ENCODE assay signal across 26 cellular contexts in the genomic region with DNA sequence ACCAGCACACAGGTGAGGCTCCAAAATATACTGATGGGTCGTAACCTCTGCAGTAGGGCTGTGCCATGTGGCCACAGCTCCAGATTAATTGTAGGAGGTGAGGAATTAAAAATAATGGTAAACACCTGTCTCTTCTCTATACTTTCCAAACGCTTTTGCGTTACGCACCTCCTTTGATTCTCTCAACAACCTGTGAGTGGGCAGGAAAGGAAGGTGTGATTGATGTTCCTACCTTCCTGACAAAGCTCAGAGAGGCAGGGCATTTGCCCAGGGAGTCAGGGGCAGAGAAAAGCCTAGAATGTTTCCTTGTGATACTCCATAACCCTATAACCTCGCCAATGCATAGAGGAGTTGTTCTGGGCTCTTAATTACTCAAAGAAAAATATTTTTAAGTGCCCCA.
"Had no signal": no experiment of that assay in that cellular context is flagged by ENCODE, and none has a peak within 500 bp of the region (broad histone marks: within the 10 kb centered on the region; RNA-seq: fewer than 3 reads in every experiment).

No MANE protein-coding gene starts in this region.

- H3K27ac Mint-ChIP-seq: nephron progenitor cell; progenitor cell of endocrine pancreas; stimulated activated naive B cell treated with anti-CD40 and anti-IgM and Interleukin-4, amounts not matched to agents 10 μg/mL and 1 μg/mL and 100 μg/mL, for 72 hours; stimulated activated naive CD8-positive, alpha-beta T cell treated with anti-CD3 and anti-CD28 coated beads, Interleukin-15, Interleukin-2, amounts not matched to agents 100 ng/mL and 50 ng/mL, for 24 hours had no signal

- H3K4me1 Mint-ChIP-seq: stimulated activated effector memory CD8-positive, alpha-beta T cell treated with anti-CD3 and anti-CD28 coated beads, Interleukin-12 subunit alpha, Interleukin-12 subunit beta, amount 100 ng/mL, for 72 hours had no signal

- H3K4me3 Mint-ChIP-seq: natural killer cell treated with Interleukin-12 subunit alpha and Interleukin-12 subunit beta and Interleukin-15 and Interleukin-18, amount 100 ng/mL, for 72 hours; nephron progenitor cell; neural crest cell; stimulated activated effector memory CD8-positive, alpha-beta T cell treated with anti-CD3 and anti-CD28 coated beads, Interleukin-12 subunit alpha, Interleukin-12 subunit beta, amount 100 ng/mL, for 72 hours; stimulated activated naive B cell treated with anti-CD40 and anti-IgM and Interleukin-4, amounts not matched to agents 10 μg/mL and 1 μg/mL and 100 μg/mL, for 72 hours; stimulated activated naive CD8-positive, alpha-beta T cell treated with anti-CD3 and anti-CD28 coated beads, Interleukin-15, Interleukin-2, amounts not matched to agents 100 ng/mL and 50 ng/mL, for 24 hours had no signal

- H3K27me3 Mint-ChIP-seq: natural killer cell treated with Interleukin-12 subunit alpha and Interleukin-12 subunit beta and Interleukin-15 and Interleukin-18, amount 100 ng/mL, for 72 hours; stimulated activated naive B cell treated with anti-CD40 and anti-IgM and Interleukin-4, amounts not matched to agents 10 μg/mL and 1 μg/mL and 100 μg/mL, for 72 hours; stimulated activated naive CD8-positive, alpha-beta T cell treated with anti-CD3 and anti-CD28 coated beads, Interleukin-15, Interleukin-2, amounts not matched to agents 100 ng/mL and 50 ng/mL, for 24 hours had no signal

- H3K27ac ChIP-seq: neutrophil, pancreas, psoas muscle, right lobe of liver, sigmoid colon, stomach, thoracic aorta, thyroid gland, tibial nerve, upper lobe of left lung, vagina had no signal

- ATAC-seq: natural killer cell treated with Interleukin-12 subunit alpha and Interleukin-12 subunit beta and Interleukin-15 and Interleukin-18, amount 100 ng/mL, for 72 hours; pancreas; psoas muscle; right cardiac atrium; right lobe of liver; stimulated activated effector memory CD8-positive, alpha-beta T cell treated with anti-CD3 and anti-CD28 coated beads, Interleukin-12 subunit alpha, Interleukin-12 subunit beta, amount 100 ng/mL, for 72 hours; stimulated activated naive B cell treated with anti-CD40 and anti-IgM and Interleukin-4, amounts not matched to agents 10 μg/mL and 1 μg/mL and 100 μg/mL, for 72 hours had no signal

- H3K9me3 Mint-ChIP-seq: natural killer cell treated with Interleukin-12 subunit alpha and Interleukin-12 subunit beta and Interleukin-15 and Interleukin-18, amount 100 ng/mL, for 72 hours; nephron progenitor cell; neural crest cell; stimulated activated effector memory CD8-positive, alpha-beta T cell treated with anti-CD3 and anti-CD28 coated beads, Interleukin-12 subunit alpha, Interleukin-12 subunit beta, amount 100 ng/mL, for 72 hours had no signal

- DNase-seq: nephron progenitor cell; psoas muscle; right cardiac atrium; right lobe of liver; small intestine; stimulated activated CD4-positive, alpha-beta T cell treated with anti-CD3 and anti-CD28 coated beads, Interleukin-15, amount 100 ng/mL, for 24 hours; stimulated activated CD4-positive, alpha-beta T cell treated with anti-CD3 and anti-CD28 coated beads, Interleukin-2, amount 100 ng/mL, for 24 hours; stimulated activated CD4-positive, alpha-beta T cell treated with anti-CD3 and anti-CD28 coated beads, Interleukin-2, amount 100 ng/mL, for 48 hours; stimulated activated CD4-positive, alpha-beta T cell treated with anti-CD3 and anti-CD28 coated beads, Interleukin-4, amount 100 ng/mL, for 24 hours; stimulated activated naive B cell treated with anti-CD40 and anti-IgM and Interleukin-4, amounts not matched to agents 10 μg/mL and 1 μg/mL and 100 μg/mL, for 72 hours; stimulated activated naive CD4-positive, alpha-beta T cell treated with Interleukin-2 at 50 U/mL for 16 hours; stomach; thyroid gland; trophoblast cell; upper lobe of left lung had no signal
